Comparison of ENCODE assay signal across 12 cellular contexts in genomic region chr5:81788271-81788670, GRCh38. TPM values are rescaled to one million over a fixed set of nuclear protein-coding genes. Genes with fewer than 3 reads are reported as not detected.
DNase-seq lines count a peak whose midpoint lies in the region; ATAC-seq, FAIRE-seq and TF ChIP-seq lines count a peak whose summit lies in the region.
"Had no signal": no experiment of that assay in that cellular context is flagged by ENCODE, and none has a peak within 500 bp of the region (broad histone marks: within the 10 kb centered on the region; RNA-seq: fewer than 3 reads in every experiment).

No MANE protein-coding gene starts in this region.

- H2AFZ ChIP-seq in astrocyte (ENCODE audit: low read depth, low read length): peak overlapping the region; percentile 38

- H4K20me1 ChIP-seq in astrocyte (ENCODE audit: insufficient read depth, low read length): no peaks in the 10 kb centered on the region

- peak; percentile 20 for FAIRE-seq in astrocyte (lab: Jason Lieb, UNC)

- H3K36me3 ChIP-seq in astrocyte (ENCODE audit: insufficient read depth, low read length) (no peaks in the 10 kb centered on the region), left lung (no peaks in the 10 kb centered on the region)
- H3K36me3 ChIP-seq: prostate gland had no signal

- H3K4me3 ChIP-seq in astrocyte (ENCODE audit: insufficient read depth, low read depth, low read length) (no peak overlapping the region), left lung (no peak overlapping the region), skin epidermis (no peak overlapping the region)
- H3K4me3 ChIP-seq: prostate gland had no signal

- H3K9me3 ChIP-seq in astrocyte (ENCODE audit: insufficient read depth, low read depth, low read length) (no peaks in the 10 kb centered on the region), left lung (no peaks in the 10 kb centered on the region)
- H3K9me3 ChIP-seq: prostate gland had no signal

- DNase-seq in HFFc6: no peak
- no peak for DNase-seq in astrocyte (ENCODE audit: low read depth)
- DNase-seq in left lung: no peak
- DNase-seq in DMS 273 (lab: John Stamatoyannopoulos, UW; ENCODE audit: unreplicated experiment): no peak
- no peak for DNase-seq in SKM-1 (lab: John Stamatoyannopoulos, UW; ENCODE audit: unreplicated experiment)
- no peak for DNase-seq in glomerular visceral epithelial cell (ENCODE audit: extremely low spot score)
- no peak for DNase-seq in dedifferentiated amniotic fluid mesenchymal stem cell (ENCODE audit: extremely low spot score)
- DNase-seq: stimulated activated CD4-positive, alpha-beta T cell treated with anti-CD3 and anti-CD28 coated beads, Interleukin-4, amount 100 ng/mL, for 4 hours had no signal

- H3K4me2 ChIP-seq in astrocyte (ENCODE audit: low read length): no peak overlapping the region

- TF ChIP-seq CTCF in HFFc6 (IDR thresholded peaks at IDR 0.05) (no peak), astrocyte (IDR thresholded peaks at IDR 0.05; ENCODE audit: insufficient read depth, low read depth, low read length) (no peak), left lung (IDR thresholded peaks at IDR 0.05) (no peak)

- H3K27ac ChIP-seq in astrocyte (ENCODE audit: low read depth, low read length): no peak overlapping the region
- peak overlapping the region in 1 of 2 donors; percentile 44 for H3K27ac ChIP-seq in left lung
- H3K27ac ChIP-seq in skin epidermis: peak overlapping the region in 15 of 21 experiments; percentile 3 to 66 (median 48)
- H3K27ac ChIP-seq: prostate gland had no signal

- H3K4me1 Mint-ChIP-seq in HFFc6 (ENCODE audit: low read depth) (peaks cover 28% of the 10 kb centered on the region), astrocyte (ENCODE audit: low read depth, unreplicated experiment) (peaks cover 25% of the 10 kb centered on the region)

- H3K9ac ChIP-seq in astrocyte (ENCODE audit: low read length): no peak overlapping the region

- H3K4me3 Mint-ChIP-seq in HFFc6: no peak overlapping the region
- no peak overlapping the region for H3K4me3 Mint-ChIP-seq in astrocyte (ENCODE audit: unreplicated experiment)
- H3K4me3 Mint-ChIP-seq: stimulated activated naive CD8-positive, alpha-beta T cell treated with anti-CD3 and anti-CD28 coated beads, Interleukin-15, Interleukin-2, amounts not matched to agents 100 ng/mL and 50 ng/mL, for 24 hours had no signal

- H3K27ac Mint-ChIP-seq in HFFc6: 0 out of 2 replicates have a peak overlapping the region, but pooled peaks have one; percentile 15
- H3K27ac Mint-ChIP-seq in astrocyte (ENCODE audit: unreplicated experiment): peak overlapping the region; percentile 79
- H3K27ac Mint-ChIP-seq: CD4-positive, alpha-beta memory T cell; stimulated activated naive CD8-positive, alpha-beta T cell treated with anti-CD3 and anti-CD28 coated beads, Interleukin-15, Interleukin-2, amounts not matched to agents 100 ng/mL and 50 ng/mL, for 24 hours had no signal

- H3K27me3 ChIP-seq in astrocyte (ENCODE audit: insufficient read depth, low read length) (no peaks in the 10 kb centered on the region), left lung (no peaks in the 10 kb centered on the region)

- H3K36me3 Mint-ChIP-seq in HFFc6 (ENCODE audit: low read depth) (no peaks in the 10 kb centered on the region), astrocyte (ENCODE audit: low read depth, unreplicated experiment) (no peaks in the 10 kb centered on the region)
- H3K36me3 Mint-ChIP-seq: CD4-positive, alpha-beta memory T cell had no signal

- no peaks in the 10 kb centered on the region; the same call in 1 of the 2 replicates for H3K27me3 Mint-ChIP-seq in HFFc6 (ENCODE audit: insufficient read depth)
- H3K27me3 Mint-ChIP-seq in astrocyte (ENCODE audit: low read depth, unreplicated experiment): no peaks in the 10 kb centered on the region
- H3K27me3 Mint-ChIP-seq: CD4-positive, alpha-beta memory T cell; stimulated activated naive CD8-positive, alpha-beta T cell treated with anti-CD3 and anti-CD28 coated beads, Interleukin-15, Interleukin-2, amounts not matched to agents 100 ng/mL and 50 ng/mL, for 24 hours had no signal

- peaks cover 5% of the 10 kb centered on the region for H3K4me1 ChIP-seq in astrocyte (ENCODE audit: insufficient read depth, low read length)
- H3K4me1 ChIP-seq in left lung: peaks cover 7 to 28% of the 10 kb centered on the region in 2 donors
- H3K4me1 ChIP-seq: prostate gland had no signal

- intact Hi-C loops in left lung (cut with DNase I): loop anchor here in 1 of 2 donors (5.0 kb wide), 1 partner anchor 36 kb away; the partner anchor contains the start of gene SSBP2

- peak; percentile 25 for ATAC-seq in left lung

- H3K9me3 Mint-ChIP-seq in HFFc6 (no peaks in the 10 kb centered on the region), astrocyte (ENCODE audit: unreplicated experiment) (no peaks in the 10 kb centered on the region)
- H3K9me3 Mint-ChIP-seq: CD4-positive, alpha-beta memory T cell; stimulated activated naive CD8-positive, alpha-beta T cell treated with anti-CD3 and anti-CD28 coated beads, Interleukin-15, Interleukin-2, amounts not matched to agents 100 ng/mL and 50 ng/mL, for 24 hours had no signal

- H3K79me2 ChIP-seq in astrocyte (ENCODE audit: insufficient read depth, low read length): no peaks in the 10 kb centered on the region

RNA-seq across cellular contexts. Expression of gene SSBP2, which starts 37.4 kb away (rescaled TPM):
- 10 to 100 TPM; 21.0 to 28.6 (median 25.1) TPM for total RNA-seq in HFFc6 (2021; fragmentation: NEBNext Ultra II Directional; extraction: Animal tissue kit (Norgen Biotek cat#: 25700))
- total RNA-seq in astrocyte (59.8 and 73.2 TPM in 2 replicates), left lung (10 to 100 TPM; 31.6 to 37.3 TPM)
